In the genomic region with DNA sequence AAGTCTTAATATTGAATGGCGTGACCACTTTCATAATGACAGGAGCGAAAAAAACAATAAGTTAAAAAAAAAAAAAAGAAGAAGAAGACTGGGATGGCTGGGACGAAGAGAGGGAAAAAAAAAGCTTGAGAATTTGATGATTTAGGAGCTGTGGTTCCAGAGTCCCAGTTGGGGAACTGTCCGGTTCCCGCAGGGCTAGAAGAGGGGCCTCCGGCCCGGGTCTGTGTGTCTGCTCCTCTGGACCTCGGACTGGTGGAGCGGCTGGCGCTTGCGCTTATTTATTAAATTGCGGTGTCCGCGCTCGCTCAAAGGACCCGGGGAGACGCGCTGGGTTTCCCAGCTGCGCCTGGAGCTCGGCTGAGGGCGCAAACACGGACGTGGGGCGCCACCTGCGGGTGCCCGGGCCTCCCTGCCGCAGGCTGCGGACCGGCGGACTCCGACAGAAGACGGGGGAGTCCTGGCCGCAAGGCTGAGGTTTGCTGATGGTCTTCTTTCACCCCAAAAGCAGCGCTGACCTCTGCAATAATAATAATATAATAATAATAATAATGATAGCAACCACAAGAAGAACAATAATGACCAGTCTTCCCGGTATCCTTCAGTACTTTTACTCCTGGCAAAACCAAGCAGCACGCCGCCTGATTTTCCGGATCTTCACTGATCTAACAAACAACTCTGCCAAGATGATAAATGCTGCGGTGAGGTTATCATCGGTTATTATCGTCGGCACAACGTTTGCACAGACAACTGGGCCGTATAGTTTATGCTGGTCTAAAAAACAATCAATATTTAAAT, we compare ENCODE assay signal across 1 cellular context.
TF ChIP-seq lines count a peak whose summit lies in the region.

A gene (minus strand): TSS at position 251 of the 795 bp plus-strand sequence. CDS start 2,182 bp downstream, outside the sequence.

TF ChIP-seq in WTC11, 78 proteins besides CTCF, POLR2A, EP300 and RAD21 (continued from another document):
- no peak for TF ChIP-seq GRHL2 (CRISPR knock-in tag; IDR thresholded peaks at IDR 0.05; ENCODE audit: insufficient replicate concordance, severe bottlenecking)
- no peak for TF ChIP-seq OVOL2 (CRISPR knock-in tag; IDR thresholded peaks at IDR 0.05; ENCODE audit: borderline replicate concordance)
- TF ChIP-seq, protein P1, sequence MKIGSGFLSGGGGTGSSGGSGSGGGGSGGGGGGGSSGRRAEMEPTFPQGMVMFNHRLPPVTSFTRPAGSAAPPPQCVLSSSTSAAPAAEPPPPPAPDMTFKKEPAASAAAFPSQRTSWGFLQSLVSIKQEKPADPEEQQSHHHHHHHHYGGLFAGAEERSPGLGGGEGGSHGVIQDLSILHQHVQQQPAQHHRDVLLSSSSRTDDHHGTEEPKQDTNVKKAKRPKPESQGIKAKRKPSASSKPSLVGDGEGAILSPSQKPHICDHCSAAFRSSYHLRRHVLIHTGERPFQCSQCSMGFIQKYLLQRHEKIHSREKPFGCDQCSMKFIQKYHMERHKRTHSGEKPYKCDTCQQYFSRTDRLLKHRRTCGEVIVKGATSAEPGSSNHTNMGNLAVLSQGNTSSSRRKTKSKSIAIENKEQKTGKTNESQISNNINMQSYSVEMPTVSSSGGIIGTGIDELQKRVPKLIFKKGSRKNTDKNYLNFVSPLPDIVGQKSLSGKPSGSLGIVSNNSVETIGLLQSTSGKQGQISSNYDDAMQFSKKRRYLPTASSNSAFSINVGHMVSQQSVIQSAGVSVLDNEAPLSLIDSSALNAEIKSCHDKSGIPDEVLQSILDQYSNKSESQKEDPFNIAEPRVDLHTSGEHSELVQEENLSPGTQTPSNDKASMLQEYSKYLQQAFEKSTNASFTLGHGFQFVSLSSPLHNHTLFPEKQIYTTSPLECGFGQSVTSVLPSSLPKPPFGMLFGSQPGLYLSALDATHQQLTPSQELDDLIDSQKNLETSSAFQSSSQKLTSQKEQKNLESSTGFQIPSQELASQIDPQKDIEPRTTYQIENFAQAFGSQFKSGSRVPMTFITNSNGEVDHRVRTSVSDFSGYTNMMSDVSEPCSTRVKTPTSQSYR (CRISPR knock-in tag; IDR thresholded peaks at IDR 0.05), result no peak
TF ChIP-seq in WTC11: peak in this region for 0.
